In the genomic region with DNA sequence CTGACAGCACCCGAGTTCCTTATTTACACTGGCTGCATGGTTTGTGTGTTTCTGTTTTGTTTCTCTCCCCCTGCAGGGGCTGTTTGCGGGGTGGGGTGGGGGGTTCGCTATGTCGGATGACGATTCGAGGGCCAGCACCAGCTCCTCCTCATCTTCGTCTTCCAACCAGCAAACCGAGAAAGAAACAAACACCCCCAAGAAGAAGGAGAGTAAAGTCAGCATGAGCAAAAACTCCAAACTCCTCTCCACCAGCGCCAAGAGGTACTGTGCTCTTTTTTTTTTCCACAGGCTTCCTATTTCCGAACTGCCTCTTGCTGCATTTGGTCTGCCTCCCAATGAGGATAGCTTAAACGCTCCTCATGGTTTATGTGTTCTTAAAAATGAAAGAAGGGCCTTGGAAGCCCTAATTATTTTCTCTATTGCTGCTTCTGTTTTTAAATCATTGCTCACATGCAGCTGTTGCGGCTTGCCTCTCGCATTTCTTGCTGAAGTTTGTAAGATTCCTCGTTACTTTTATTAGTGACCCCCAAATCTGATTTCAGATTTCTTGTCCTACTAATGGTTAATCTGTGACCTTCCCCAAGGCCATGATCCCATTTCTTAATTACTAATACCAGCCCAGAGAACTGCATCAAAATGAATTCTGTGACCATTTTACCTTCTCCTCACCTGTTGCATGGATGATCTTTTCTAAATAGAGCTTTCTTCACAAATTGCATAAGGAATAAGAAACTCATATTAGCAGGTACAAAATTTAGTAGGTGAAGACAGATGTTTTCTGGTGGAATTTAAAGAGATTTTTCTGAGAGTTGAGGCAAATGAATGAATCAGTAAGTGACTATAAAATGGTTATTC, we compare ENCODE assay signal across 8 cellular contexts. TPM values are rescaled to one million over a fixed set of nuclear protein-coding genes. Genes with fewer than 3 reads are reported as not detected.
DNase-seq lines count a peak whose midpoint lies in the region; ATAC-seq and TF ChIP-seq lines count a peak whose summit lies in the region.

No MANE protein-coding gene starts in this region.

- no peak for TF ChIP-seq CTCF in epithelial cell of esophagus (IDR thresholded peaks at IDR 0.05; ENCODE audit: insufficient read depth, low read depth, low read length, missing control alignments)

- H3K9me3 ChIP-seq in SK-N-MC (ENCODE audit: low read depth, low read length) = no peaks in the 10 kb centered on the region

- H3K4me3 ChIP-seq in SK-N-MC (peak overlapping the region; percentile 85), epithelial cell of esophagus (ENCODE audit: low read length) (peak overlapping the region; percentile 71)

- peak; percentile 6 for DNase-seq in stimulated activated CD4-positive, alpha-beta T cell treated with anti-CD3 and anti-CD28 coated beads, Interleukin-4, amount 100 ng/mL, for 1 hour
- DNase-seq in stimulated activated CD4-positive, alpha-beta T cell treated with anti-CD3 and anti-CD28 coated beads, Interleukin-4, amount 100 ng/mL, for 4 hours = no peak
- DNase-seq in SK-N-MC (ENCODE audit: low read depth, low spot score) (no peak), epithelial cell of esophagus (ENCODE audit: low read depth) (peak; percentile 19), myocyte (ENCODE audit: low read depth) (peak; percentile 51), NCI-H2196 (lab: John Stamatoyannopoulos, UW; ENCODE audit: unreplicated experiment) (no peak), NK-92 (lab: John Stamatoyannopoulos, UW; ENCODE audit: unreplicated experiment) (no peak)

- H3K36me3 ChIP-seq in SK-N-MC (ENCODE audit: insufficient read depth, low read length) = peaks cover 2% of the 10 kb centered on the region

- no peak for ATAC-seq in GM19463 (IDR thresholded peaks at IDR 0.05; ENCODE audit: unreplicated experiment)

- no peak overlapping the region; the same call in 1 of the 2 replicates for H3K27ac ChIP-seq in SK-N-MC

- H3K9ac ChIP-seq in SK-N-MC (ENCODE audit: insufficient read length) = peak overlapping the region; percentile 82

RNA-seq across cellular contexts. Expression of gene UBE2E1, which starts 1.6 kb away (rescaled TPM):
- total RNA-seq in myocyte = 73.8 and 90.8 TPM in 2 replicates
- 73.2 TPM for polyA plus RNA-seq in myocyte (2012)

Comparison
In these comparisons a context has a peak if more than half of its experiments do, and no peak if none do; other contexts are left out.
1. DNase-seq: peak in stimulated activated CD4-positive, alpha-beta T cell treated with anti-CD3 and anti-CD28 coated beads, Interleukin-4, amount 100 ng/mL, for 1 hour (single experiment), epithelial cell of esophagus (single experiment) and myocyte (single experiment); none in stimulated activated CD4-positive, alpha-beta T cell treated with anti-CD3 and anti-CD28 coated beads, Interleukin-4, amount 100 ng/mL, for 4 hours (0 of 2), SK-N-MC (single experiment), NCI-H2196 (single experiment) and NK-92 (single experiment).